20 cellular contexts compared by ENCODE assay signal in the genomic region with DNA sequence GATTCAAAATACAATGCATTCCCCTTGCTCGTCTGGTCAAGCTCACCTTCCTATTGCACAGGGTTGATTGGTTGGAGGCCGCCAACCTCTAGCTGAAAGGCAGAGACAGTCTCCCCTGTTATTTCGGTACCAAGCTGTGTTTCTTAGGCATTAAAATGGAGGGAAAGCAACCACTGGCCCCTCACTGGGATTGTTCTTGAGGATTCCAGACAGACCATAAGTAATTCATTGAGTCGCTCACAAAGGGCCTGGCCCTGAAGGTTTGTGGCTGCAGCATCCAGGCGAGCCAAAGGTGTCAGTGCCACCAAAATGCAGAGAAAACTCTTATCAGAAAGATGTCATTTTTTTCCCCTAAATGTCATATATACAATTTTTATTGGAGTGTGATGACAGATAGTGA.
DNase-seq lines count a peak whose midpoint lies in the region; ATAC-seq and TF ChIP-seq lines count a peak whose summit lies in the region.
"Had no signal": no experiment of that assay in that cellular context is flagged by ENCODE, and none has a peak within 500 bp of the region (broad histone marks: within the 10 kb centered on the region; RNA-seq: fewer than 3 reads in every experiment).

No MANE protein-coding gene starts in this region.

- peaks cover 26% of the 10 kb centered on the region for H3K4me1 Mint-ChIP-seq in CD4-positive, alpha-beta T cell (ENCODE audit: low read depth)
- H3K4me1 Mint-ChIP-seq in CD8-positive, alpha-beta memory T cell: peaks cover 13 to 20% (median 18%) of the 10 kb centered on the region in 3 donors
- H3K4me1 Mint-ChIP-seq in activated T-helper 1 cell treated with anti-CD3 and anti-CD28 coated beads, Interleukin-12 subunit alpha, Interleukin-12 subunit beta, Interleukin-2, Interleukin-4 antibody, amounts not matched to agents 30 ng/mL and 10 ng/mL and 1 ng/mL, durations not matched to agents 14 hours and 24 hours and 36 hours (ENCODE audit: low read depth): peaks cover 28% of the 10 kb centered on the region
- H3K4me1 Mint-ChIP-seq in immature natural killer cell: peaks cover 20 to 32% of the 10 kb centered on the region in 2 donors

- POLR2A ChIA-PET in CD4-positive, alpha-beta T cell (lab: Charles Lee): interaction anchor here (1.5 kb wide), 1 partner anchor 12 kb away, joined by 5 read pairs; no protein-coding TSS in a partner anchor
- POLR2A ChIA-PET in CD8-positive, alpha-beta memory T cell (lab: Charles Lee): no interaction called here

- no peaks in the 10 kb centered on the region for H3K9me3 ChIP-seq in CD4-positive, alpha-beta T cell (ENCODE audit: control insufficient read depth, low read length)
- no peaks in the 10 kb centered on the region for H3K9me3 ChIP-seq in CD8-positive, alpha-beta memory T cell (ENCODE audit: low read length)
- H3K9me3 ChIP-seq: MG63, SJCRH30 had no signal

- no peak for ATAC-seq in CD4-positive, alpha-beta T cell (ENCODE audit: poor library complexity)
- no peak for ATAC-seq in HG03095 (IDR thresholded peaks at IDR 0.05; ENCODE audit: unreplicated experiment)
- ATAC-seq: HCT116, HepG2 had no signal

- H3K9me3 Mint-ChIP-seq in CD4-positive, alpha-beta T cell: no peaks in the 10 kb centered on the region
- H3K9me3 Mint-ChIP-seq in CD8-positive, alpha-beta memory T cell: no peaks in the 10 kb centered on the region
- no peaks in the 10 kb centered on the region for H3K9me3 Mint-ChIP-seq in activated T-helper 1 cell treated with anti-CD3 and anti-CD28 coated beads, Interleukin-12 subunit alpha, Interleukin-12 subunit beta, Interleukin-2, Interleukin-4 antibody, amounts not matched to agents 30 ng/mL and 10 ng/mL and 1 ng/mL, durations not matched to agents 14 hours and 24 hours and 36 hours
- no peaks in the 10 kb centered on the region for H3K9me3 Mint-ChIP-seq in immature natural killer cell

- peaks cover 19% of the 10 kb centered on the region for H3K4me1 ChIP-seq in CD8-positive, alpha-beta memory T cell (ENCODE audit: insufficient read depth, low read length)
- H3K4me1 ChIP-seq: SJCRH30 had no signal

- intact Hi-C loops in CD4-positive, alpha-beta T cell (cut with DNase I, micrococcal nuclease): loop anchor here in 1 of 2 experiments (5.0 kb wide), 1 partner anchor 334 kb away; no protein-coding TSS in a partner anchor
- intact Hi-C loops in activated T-helper 1 cell treated with anti-CD3 and anti-CD28 coated beads, Interleukin-12 subunit alpha, Interleukin-12 subunit beta, Interleukin-2, Interleukin-4 antibody, amounts not matched to agents 30 ng/mL and 10 ng/mL and 1 ng/mL, durations not matched to agents 14 hours and 24 hours and 36 hours (cut with micrococcal nuclease): loop anchor here (5.0 kb wide), 1 partner anchor 204 kb away; a partner anchor contains a TSS

- no peaks in the 10 kb centered on the region for H3K27me3 ChIP-seq in CD4-positive, alpha-beta T cell (ENCODE audit: control insufficient read depth, insufficient read depth, low read length)
- no peaks in the 10 kb centered on the region for H3K27me3 ChIP-seq in CD8-positive, alpha-beta memory T cell (ENCODE audit: insufficient read depth, low read length, poor library complexity, severe bottlenecking)
- H3K27me3 ChIP-seq: MG63, SJCRH30 had no signal

- H3K27ac Mint-ChIP-seq in CD4-positive, alpha-beta T cell: peak overlapping the region; percentile 68
- H3K27ac Mint-ChIP-seq in CD8-positive, alpha-beta memory T cell: peak overlapping the region in 4 of 8 donors; percentile 30 to 78 (median 32)
- peak overlapping the region; percentile 11 for H3K27ac Mint-ChIP-seq in activated T-helper 1 cell treated with anti-CD3 and anti-CD28 coated beads, Interleukin-12 subunit alpha, Interleukin-12 subunit beta, Interleukin-2, Interleukin-4 antibody, amounts not matched to agents 30 ng/mL and 10 ng/mL and 1 ng/mL, durations not matched to agents 14 hours and 24 hours and 36 hours
- H3K27ac Mint-ChIP-seq in immature natural killer cell: peak overlapping the region; percentile 63 to 91 (median 86)

- no peaks in the 10 kb centered on the region for H3K36me3 Mint-ChIP-seq in CD4-positive, alpha-beta T cell (ENCODE audit: low read depth)
- H3K36me3 Mint-ChIP-seq in CD8-positive, alpha-beta memory T cell: no peaks in the 10 kb centered on the region
- peaks cover 3% of the 10 kb centered on the region for H3K36me3 Mint-ChIP-seq in activated T-helper 1 cell treated with anti-CD3 and anti-CD28 coated beads, Interleukin-12 subunit alpha, Interleukin-12 subunit beta, Interleukin-2, Interleukin-4 antibody, amounts not matched to agents 30 ng/mL and 10 ng/mL and 1 ng/mL, durations not matched to agents 14 hours and 24 hours and 36 hours (ENCODE audit: low read depth)
- H3K36me3 Mint-ChIP-seq in immature natural killer cell: peaks cover 0 to 8% (median 0%) of the 10 kb centered on the region in 3 donors

- no peaks in the 10 kb centered on the region for H3K36me3 ChIP-seq in CD8-positive, alpha-beta memory T cell (ENCODE audit: insufficient read depth, low read length)
- H3K36me3 ChIP-seq: MG63, SJCRH30 had no signal

- CTCF ChIA-PET in CD4-positive, alpha-beta T cell (lab: Charles Lee): no interaction called here
- CTCF ChIA-PET in CD8-positive, alpha-beta memory T cell (lab: Charles Lee): no interaction called here

- no peaks in the 10 kb centered on the region for H3K27me3 Mint-ChIP-seq in CD4-positive, alpha-beta T cell
- H3K27me3 Mint-ChIP-seq in CD8-positive, alpha-beta memory T cell: peaks cover 1 to 5% of the 10 kb centered on the region in 2 donors
- peaks cover 16% of the 10 kb centered on the region for H3K27me3 Mint-ChIP-seq in activated T-helper 1 cell treated with anti-CD3 and anti-CD28 coated beads, Interleukin-12 subunit alpha, Interleukin-12 subunit beta, Interleukin-2, Interleukin-4 antibody, amounts not matched to agents 30 ng/mL and 10 ng/mL and 1 ng/mL, durations not matched to agents 14 hours and 24 hours and 36 hours (ENCODE audit: insufficient read depth)
- H3K27me3 Mint-ChIP-seq in immature natural killer cell (ENCODE audit: low read depth in 3 of 3): peaks cover 0 to 1% (median 0%) of the 10 kb centered on the region in 3 donors

- peak overlapping the region; percentile 72 for H3K4me3 Mint-ChIP-seq in CD4-positive, alpha-beta T cell
- peak overlapping the region in 6 of 7 donors; percentile 3 to 73 (median 66) for H3K4me3 Mint-ChIP-seq in CD8-positive, alpha-beta memory T cell
- no peak overlapping the region for H3K4me3 Mint-ChIP-seq in activated T-helper 1 cell treated with anti-CD3 and anti-CD28 coated beads, Interleukin-12 subunit alpha, Interleukin-12 subunit beta, Interleukin-2, Interleukin-4 antibody, amounts not matched to agents 30 ng/mL and 10 ng/mL and 1 ng/mL, durations not matched to agents 14 hours and 24 hours and 36 hours
- H3K4me3 Mint-ChIP-seq in immature natural killer cell: peak overlapping the region; percentile 63 to 85 (median 75)
- H3K4me3 Mint-ChIP-seq: CD14-positive monocyte had no signal

- DNase-seq in CD4-positive, alpha-beta T cell: no peak
- DNase-seq in CD8-positive, alpha-beta memory T cell: no peak
- no peak for DNase-seq in activated T-helper 1 cell treated with anti-CD3 and anti-CD28 coated beads, Interleukin-12 subunit alpha, Interleukin-12 subunit beta, Interleukin-2, Interleukin-4 antibody, amounts not matched to agents 30 ng/mL and 10 ng/mL and 1 ng/mL, durations not matched to agents 14 hours and 24 hours and 36 hours (ENCODE audit: low spot score)
- DNase-seq in immature natural killer cell (no peak), dedifferentiated amniotic fluid mesenchymal stem cell (ENCODE audit: extremely low spot score) (no peak)
- DNase-seq in stimulated activated CD8-positive, alpha-beta memory T cell treated with anti-CD3 and anti-CD28 coated beads, Interleukin-4, amount 100 ng/mL, for 48 hours: no peak
- DNase-seq: ACHN, AML-193, DMS79, Karpas-422, MG63, NCI-H1092, NCI-H2227 treated with DMSO at 0.1 percent for 48 hours, NCI-H524, PC-9, SJCRH30 had no signal

- H3K4me3 ChIP-seq in CD8-positive, alpha-beta memory T cell (ENCODE audit: low read length): no peak overlapping the region
- H3K4me3 ChIP-seq: MG63, PC-9, SJCRH30 had no signal

- TF ChIP-seq CTCF in CD4-positive, alpha-beta T cell (IDR thresholded peaks at IDR 0.05): no peak

- no peak overlapping the region for H3K27ac ChIP-seq in CD4-positive, alpha-beta T cell (ENCODE audit: low read depth, low read length)
- no peak overlapping the region for H3K27ac ChIP-seq in CD8-positive, alpha-beta memory T cell (ENCODE audit: low read depth, low read length)
- H3K27ac ChIP-seq: PC-9, SJCRH30 had no signal
